ENCODE assay signal across 13 cellular contexts in genomic region chr18:58544616-58545337, GRCh38.
DNase-seq lines count a peak whose midpoint lies in the region; ATAC-seq, FAIRE-seq and TF ChIP-seq lines count a peak whose summit lies in the region.
"Had no signal": no experiment of that assay in that cellular context is flagged by ENCODE, and none has a peak within 500 bp of the region (broad histone marks: within the 10 kb centered on the region; RNA-seq: fewer than 3 reads in every experiment).

No MANE protein-coding gene starts in this region.

- no peak for TF ChIP-seq CTCF in D721Med (IDR thresholded peaks at IDR 0.05; ENCODE audit: insufficient read depth, missing control alignments)
- TF ChIP-seq CTCF in adrenal gland (IDR thresholded peaks at IDR 0.05), result no peak

- no peaks in the 10 kb centered on the region for H3K36me3 Mint-ChIP-seq in activated naive CD8-positive, alpha-beta T cell

- H3K27ac Mint-ChIP-seq in activated naive CD8-positive, alpha-beta T cell, result peak overlapping the region; percentile 76
- H3K27ac Mint-ChIP-seq: effector memory CD8-positive, alpha-beta T cell had no signal

- no peaks in the 10 kb centered on the region for H3K36me3 ChIP-seq in adrenal gland (replicated peaks in 1 of 2)
- no peaks in the 10 kb centered on the region for H3K36me3 ChIP-seq in aorta (ENCODE audit: control insufficient read depth in 1 of 2, insufficient read depth in 2 of 2, low read length in 1 of 2)

- ATAC-seq in GM18511 (IDR thresholded peaks at IDR 0.05; ENCODE audit: unreplicated experiment), result peak; percentile 42
- ATAC-seq in HG02973 (IDR thresholded peaks at IDR 0.05; ENCODE audit: unreplicated experiment), result peak; percentile 46
- no peak for ATAC-seq in aorta (ENCODE audit: low FRiP score)
- ATAC-seq in GM19324 (IDR thresholded peaks at IDR 0.05; ENCODE audit: low FRiP score, unreplicated experiment), result no peak
- ATAC-seq: effector memory CD8-positive, alpha-beta T cell had no signal

- H3K4me3 ChIP-seq in adrenal gland (no peak overlapping the region), aorta (ENCODE audit: low read length in 2 of 2) (no peak overlapping the region)
- H3K4me3 ChIP-seq: SK-N-MC had no signal

- no peaks in the 10 kb centered on the region for H3K27me3 Mint-ChIP-seq in activated naive CD8-positive, alpha-beta T cell

- no peak for DNase-seq in D721Med (ENCODE audit: insufficient read length, low spot score)
- no peak for DNase-seq in adrenal gland
- no peak for DNase-seq in aorta
- no peak for DNase-seq in activated CD8-positive, alpha-beta memory T cell treated with anti-CD3 and anti-CD28 coated beads, Interleukin-2, amount 50 U/mL, for 4 hours
- DNase-seq: DND-41; effector memory CD8-positive, alpha-beta T cell; NCI-H2171; nephron progenitor cell had no signal

- WGBS in adrenal gland, 4 donors, result 81 to 86% (median 84%) methylated on average over 5 of the region's 5 CpGs
- 90% methylated on average over 5 of the region's 5 CpGs for WGBS in aorta, 2 donors

- H3K27me3 ChIP-seq in adrenal gland, result no peaks in the 10 kb centered on the region
- peaks cover 0 to 2% of the 10 kb centered on the region in 2 donors for H3K27me3 ChIP-seq in aorta (ENCODE audit: control insufficient read depth in 1 of 2, insufficient read depth in 2 of 2, low read length in 1 of 2)

- FAIRE-seq in D721Med (lab: Jason Lieb, UNC), result peak; percentile 51

- no peaks in the 10 kb centered on the region for H3K9me3 Mint-ChIP-seq in activated naive CD8-positive, alpha-beta T cell (ENCODE audit: low read depth)
- H3K9me3 Mint-ChIP-seq: effector memory CD8-positive, alpha-beta T cell; nephron progenitor cell had no signal

- H3K4me1 ChIP-seq in adrenal gland (replicated peaks in 1 of 2) (peaks cover 0 to 10% of the 10 kb centered on the region in 2 donors), aorta (ENCODE audit: control insufficient read depth in 1 of 2, insufficient read depth in 2 of 2, low read length in 2 of 2) (no peaks in the 10 kb centered on the region)

- H3K9me3 ChIP-seq in adrenal gland (replicated peaks in 1 of 3) (no peaks in the 10 kb centered on the region), aorta (ENCODE audit: control insufficient read depth, low read length) (peaks cover 1% of the 10 kb centered on the region)

- H3K4me3 Mint-ChIP-seq in activated naive CD8-positive, alpha-beta T cell, result peak overlapping the region; percentile 20
- H3K4me3 Mint-ChIP-seq: effector memory CD8-positive, alpha-beta T cell; nephron progenitor cell had no signal

- H3K27ac ChIP-seq in adrenal gland, result no peak overlapping the region
- H3K27ac ChIP-seq in aorta (ENCODE audit: low read depth in 1 of 2, low read length in 2 of 2), result no peak overlapping the region
- H3K27ac ChIP-seq: SK-N-MC had no signal

- H3K4me1 Mint-ChIP-seq in activated naive CD8-positive, alpha-beta T cell (ENCODE audit: low read depth), result peaks cover 58% of the 10 kb centered on the region

- intact Hi-C loops in adrenal gland (cut with DNase I) (no loop called here), aorta (cut with DNase I) (no loop called here)

- no peak for TF ChIP-seq POLR2A in adrenal gland (IDR thresholded peaks at IDR 0.05)

Comparison
In these comparisons a context has a peak if more than half of its experiments do, and no peak if none do; other contexts are left out.
1. ATAC-seq: peak in GM18511 (single experiment) and HG02973 (single experiment); none in aorta (single experiment) and GM19324 (single experiment).